ENCODE assay signal across 8 cellular contexts in the genomic region with DNA sequence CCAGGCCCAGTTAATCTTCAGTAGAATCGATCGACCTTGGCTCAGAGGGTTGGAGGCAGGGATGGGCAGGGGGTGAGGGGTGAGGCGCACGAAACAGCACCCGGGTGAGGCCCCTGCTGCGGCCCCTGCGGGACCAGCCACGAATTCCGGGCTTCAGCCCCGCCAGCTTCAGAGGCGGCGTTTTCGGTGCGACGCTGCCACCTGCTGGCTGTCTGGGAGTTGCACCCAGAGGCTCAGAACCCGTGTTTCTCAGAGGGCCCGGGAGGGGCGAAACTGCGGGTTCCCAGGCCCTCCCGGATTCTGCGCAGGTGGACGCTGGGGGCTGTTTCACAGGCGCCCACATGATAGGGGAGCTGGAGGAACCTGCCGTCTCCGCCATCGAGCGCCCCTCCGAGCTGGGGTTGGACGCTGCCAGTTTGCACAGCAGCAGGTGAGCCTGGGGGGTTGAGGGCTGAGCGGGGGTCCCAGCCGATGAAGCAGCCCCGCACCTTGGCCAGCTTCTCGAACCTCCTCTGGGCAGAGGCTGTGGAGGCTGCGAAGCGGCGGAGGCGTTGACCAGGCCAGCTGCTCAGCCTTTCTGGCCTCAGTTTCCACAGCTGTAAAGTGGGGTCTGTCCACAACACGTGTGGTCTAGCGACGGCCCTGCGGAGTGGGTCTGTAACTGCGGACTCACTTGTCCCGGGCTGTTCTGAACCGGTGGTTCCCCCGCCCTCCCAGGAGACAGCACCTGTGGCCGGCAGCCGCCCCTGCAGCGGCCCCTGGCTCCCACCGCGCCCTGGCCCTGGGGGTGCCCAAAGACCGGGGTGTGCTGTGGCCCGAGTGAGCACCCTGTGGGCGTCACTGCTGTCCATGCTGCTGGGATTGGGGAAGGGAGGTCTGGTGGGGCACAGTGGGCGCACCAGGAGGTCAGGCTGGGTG. TPM values are rescaled to one million over a fixed set of nuclear protein-coding genes. Genes with fewer than 3 reads are reported as not detected.
DNase-seq lines count a peak whose midpoint lies in the region; ATAC-seq and TF ChIP-seq lines count a peak whose summit lies in the region.

No MANE protein-coding gene starts in this region.

- no peaks in the 10 kb centered on the region for H3K79me2 ChIP-seq in mammary epithelial cell (ENCODE audit: insufficient read depth, low read length)

- no peaks in the 10 kb centered on the region for H3K36me3 ChIP-seq in mammary epithelial cell (ENCODE audit: insufficient read depth, low read length)

- ATAC-seq in GM18511 (IDR thresholded peaks at IDR 0.05; ENCODE audit: unreplicated experiment) (peak; percentile 49), HG02973 (IDR thresholded peaks at IDR 0.05; ENCODE audit: unreplicated experiment) (peak; percentile 45)

- H3K4me3 ChIP-seq in AG04449 (ENCODE audit: low read depth, low read length), result no peak overlapping the region
- H3K4me3 ChIP-seq in WI38 (ENCODE audit: low read depth, low read length), result no peak overlapping the region
- no peak overlapping the region for H3K4me3 ChIP-seq in mammary epithelial cell (replicated peaks in 1 of 3; ENCODE audit: insufficient read depth in 1 of 3, low read depth in 2 of 3, low read length in 3 of 3)

- no peak overlapping the region for H3K27ac ChIP-seq in mammary epithelial cell (ENCODE audit: insufficient read depth, low read depth, low read length)

- BruUV-seq in mammary epithelial cell (replicated peaks; lab: Mats Ljungman, UMichigan), result no TSS peak

- CTCF ChIA-PET in AG04449 (lab: Yijun Ruan, JAX) (interaction anchor here (0.6 to 2.6 kb wide), 36 partner anchors 10 to 328 kb away, joined by 3 to 30 read pairs (median 4); no protein-coding TSS in a partner anchor), mammary epithelial cell (lab: Charles Lee; ENCODE audit: low non-redundant PET) (interaction anchor here (0.7 to 1.2 kb wide), 2 partner anchors 37 to 72 kb away, joined by 3 to 4 read pairs; no protein-coding TSS in a partner anchor)

- TF ChIP-seq CTCF in AG04449 (IDR thresholded peaks at IDR 0.05; ENCODE audit: insufficient read depth, low read length, missing control alignments), result peak; percentile 94
- peak; percentile 90 for TF ChIP-seq CTCF in WI38 (IDR thresholded peaks at IDR 0.05; ENCODE audit: low read depth, low read length)
- peak; percentile 73 to 94 for TF ChIP-seq CTCF in mammary epithelial cell (conservative IDR thresholded peaks at IDR 0.05 in 1 of 2, IDR thresholded peaks at IDR 0.05 in 1 of 2; ENCODE audit: extremely low read depth in 1 of 2, insufficient read depth in 1 of 2, low read depth in 1 of 2, low read length in 2 of 2)

- H3K9me3 ChIP-seq in mammary epithelial cell (replicated peaks; ENCODE audit: insufficient read depth, low read length), result peaks cover 4% of the 10 kb centered on the region

- peaks cover 55% of the 10 kb centered on the region for H3K27me3 ChIP-seq in mammary epithelial cell (ENCODE audit: insufficient read depth, low read length)

- DNase-seq in AG04449 (ENCODE audit: low read depth, low spot score) (no peak), NCI-H2081 treated with DMSO at 0.1 percent for 48 hours (lab: John Stamatoyannopoulos, UW) (peak; percentile 19), mammary epithelial cell (peak; percentile 55), kidney glomerular epithelial cell (lab: John Stamatoyannopoulos, UW) (peak; percentile 20)
- peak; percentile 75 to 83 for DNase-seq in stimulated activated CD4-positive, alpha-beta T cell treated with anti-CD3 and anti-CD28 coated beads, Interleukin-4, amount 100 ng/mL, for 4 hours

- H4K20me1 ChIP-seq in mammary epithelial cell (ENCODE audit: insufficient read depth, low read length), result peaks cover 8% of the 10 kb centered on the region

- no peak overlapping the region for H3K9ac ChIP-seq in mammary epithelial cell (ENCODE audit: insufficient read depth, low read length)

- intact Hi-C loops in mammary epithelial cell (cut with micrococcal nuclease), result loop anchor here (1.0 to 10.0 kb wide), 4 partner anchors 37 to 215 kb away; a partner anchor contains a TSS

- 40% methylated on average over 1 of the region's 54 CpGs for WGBS in mammary epithelial cell (ENCODE audit: low coverage, missing lambda C conversion rate)

- dilution Hi-C loops in mammary epithelial cell (cut with HindIII; ENCODE audit: low sequenced_read_pairs), result no loop called here

- POLR2A ChIA-PET in AG04449 (lab: Yijun Ruan, JAX), result interaction anchor here (0.9 kb wide), 1 partner anchor 37 kb away, joined by 3 read pairs; no protein-coding TSS in a partner anchor

- H3K4me2 ChIP-seq in mammary epithelial cell (ENCODE audit: insufficient read depth, low read depth, low read length), result peak overlapping the region; percentile 59

- H3K4me1 ChIP-seq in mammary epithelial cell (ENCODE audit: insufficient read depth, low read length), result no peaks in the 10 kb centered on the region

- in situ Hi-C loops in mammary epithelial cell (cut with MboI; ENCODE audit: low sequenced_read_pairs in 2 of 2), result loop anchor here in 1 of 2 donors (25.0 kb wide), 1 partner anchor 122 kb away; no protein-coding TSS in a partner anchor

- H2AFZ ChIP-seq in mammary epithelial cell (ENCODE audit: low read depth, low read length), result no peak overlapping the region

RNA-seq across cellular contexts. Expression of a gene that starts 2.5 kb away (rescaled TPM):
- total RNA-seq in mammary epithelial cell, result not detected
- polyA plus RNA-seq in mammary epithelial cell, result not detected
- not detected for polyA minus RNA-seq in mammary epithelial cell

RNA-seq across cellular contexts. Expression of a gene that starts 56.8 kb away (rescaled TPM):
- total RNA-seq in mammary epithelial cell, result under 1 TPM; 0.33 to 0.67 TPM
- polyA plus RNA-seq in mammary epithelial cell, result 0.09 TPM
- polyA minus RNA-seq in mammary epithelial cell, result not detected
